8 cellular contexts compared by ENCODE assay signal in the genomic region with DNA sequence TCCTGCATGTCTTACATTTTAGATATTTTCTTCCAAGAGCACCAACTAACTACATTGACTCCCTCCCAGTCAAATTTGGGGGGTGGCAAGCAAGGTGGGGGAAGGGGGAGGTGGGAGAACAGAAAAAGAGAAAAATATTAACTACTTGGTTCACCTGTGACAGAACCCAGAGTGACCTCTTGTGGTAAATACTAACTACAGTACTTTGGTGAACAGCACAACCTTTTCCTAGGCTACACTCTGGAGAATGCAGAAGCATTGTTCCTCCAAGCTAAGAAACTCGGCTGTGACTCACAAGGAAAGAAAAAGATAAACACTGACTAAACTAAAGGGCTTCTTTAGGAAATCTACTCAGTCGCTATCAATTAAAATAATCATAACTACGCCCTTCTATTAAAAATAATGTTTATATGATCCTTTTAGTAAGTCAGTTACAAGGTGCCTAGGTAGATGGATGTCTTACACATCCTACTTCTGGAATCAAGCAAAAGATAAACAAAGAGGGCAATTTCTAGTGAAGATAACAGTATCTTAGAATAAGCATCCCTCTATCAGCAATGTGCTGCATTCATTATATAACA. TPM values are rescaled to one million over a fixed set of nuclear protein-coding genes. Genes with fewer than 3 reads are reported as not detected.
A peak's percentile ranks its signal among the peaks of the same experiment; 100 is the strongest.
DNase-seq lines count a peak whose midpoint lies in the region; ATAC-seq and TF ChIP-seq lines count a peak whose summit lies in the region.

No MANE protein-coding gene starts in this region.

- no peaks in the 10 kb centered on the region for H3K9me3 Mint-ChIP-seq in CD4-positive, alpha-beta T cell
- no peaks in the 10 kb centered on the region for H3K9me3 Mint-ChIP-seq in activated naive CD4-positive, alpha-beta T cell treated with anti-CD3 and anti-CD28 coated beads, Interleukin-2, amount 10 ng/mL, durations not matched to agents 7 days and 5 days

- H3K27ac ChIP-seq in A673 (ENCODE audit: low read depth, low read length, poor library complexity, severe bottlenecking) (peak overlapping the region; percentile 63), OCI-LY3 (ENCODE audit: low read length) (peak overlapping the region; percentile 95; the same call in 1 of the 2 replicates)
- H3K27ac ChIP-seq in CD4-positive, alpha-beta T cell (ENCODE audit: low read depth, low read length) = no peak overlapping the region

- H2AFZ ChIP-seq in OCI-LY3 (ENCODE audit: low read depth, low read length) = no peak overlapping the region

- POLR2A ChIA-PET in A673 (lab: Charles Lee; ENCODE audit: low non-redundant PET) = no interaction called here
- POLR2A ChIA-PET in CD4-positive, alpha-beta T cell (lab: Charles Lee) = no interaction called here

- H4K20me1 ChIP-seq in OCI-LY3 (ENCODE audit: insufficient read depth, low read length) = no peaks in the 10 kb centered on the region

- H3K4me2 ChIP-seq in OCI-LY3 (ENCODE audit: low read length) = peak overlapping the region; percentile 10; the same call in 1 of the 2 replicates

- peaks cover 39% of the 10 kb centered on the region for H3K4me1 ChIP-seq in A673 (ENCODE audit: insufficient read depth, low read length, poor library complexity, severe bottlenecking)
- H3K4me1 ChIP-seq in OCI-LY3 (ENCODE audit: low read length) = peaks cover 50% of the 10 kb centered on the region

- no peaks in the 10 kb centered on the region for H3K36me3 ChIP-seq in A673 (ENCODE audit: insufficient read depth, low read length, poor library complexity, severe bottlenecking)
- H3K36me3 ChIP-seq in OCI-LY3 (replicated peaks; ENCODE audit: low read depth, low read length) = peaks cover 6% of the 10 kb centered on the region

- intact Hi-C loops in A673 (cut with micrococcal nuclease; ENCODE audit: unreplicated experiment) = loop anchor here (2.0 to 10.0 kb wide), 3 partner anchors 235 to 861 kb away; no protein-coding TSS in a partner anchor
- intact Hi-C loops in CD4-positive, alpha-beta T cell (cut with DNase I, micrococcal nuclease) = no loop called here

- H3K79me2 ChIP-seq in OCI-LY3 (ENCODE audit: low read length) = no peaks in the 10 kb centered on the region

- H3K27me3 ChIP-seq in A673 (replicated peaks; ENCODE audit: insufficient read depth, low read depth, low read length, poor library complexity) = no peaks in the 10 kb centered on the region
- H3K27me3 ChIP-seq in OCI-LY3 (ENCODE audit: low read depth, low read length) = no peaks in the 10 kb centered on the region
- H3K27me3 ChIP-seq in CD4-positive, alpha-beta T cell (ENCODE audit: control insufficient read depth, insufficient read depth, low read length) = peaks cover 17% of the 10 kb centered on the region

- H3K4me3 ChIP-seq in A673 (ENCODE audit: low read depth, low read length, poor library complexity, severe bottlenecking) = no peak overlapping the region
- no peak overlapping the region for H3K4me3 ChIP-seq in OCI-LY3 (ENCODE audit: low read length)
- no peak overlapping the region for H3K4me3 ChIP-seq in fibroblast of pulmonary artery (replicated peaks; ENCODE audit: low read depth, low read length)

- H3K4me3 Mint-ChIP-seq in CD4-positive, alpha-beta T cell = no peak overlapping the region
- no peak overlapping the region for H3K4me3 Mint-ChIP-seq in activated naive CD4-positive, alpha-beta T cell treated with anti-CD3 and anti-CD28 coated beads, Interleukin-2, amount 10 ng/mL, durations not matched to agents 7 days and 5 days

- no peak overlapping the region for H3K9ac ChIP-seq in OCI-LY3 (ENCODE audit: low read length)

- no TSS peak for BruUV-seq in A673 (replicated peaks; lab: Mats Ljungman, UMichigan)

- CTCF ChIA-PET in A673 (lab: Charles Lee) = no interaction called here
- CTCF ChIA-PET in CD4-positive, alpha-beta T cell (lab: Charles Lee) = no interaction called here
- CTCF ChIA-PET in activated naive CD4-positive, alpha-beta T cell treated with anti-CD3 and anti-CD28 coated beads, Interleukin-2, amount 10 ng/mL, durations not matched to agents 7 days and 5 days (lab: Charles Lee) = no interaction called here

- H3K36me3 Mint-ChIP-seq in CD4-positive, alpha-beta T cell (ENCODE audit: low read depth) = no peaks in the 10 kb centered on the region
- H3K36me3 Mint-ChIP-seq in activated naive CD4-positive, alpha-beta T cell treated with anti-CD3 and anti-CD28 coated beads, Interleukin-2, amount 10 ng/mL, durations not matched to agents 7 days and 5 days = no peaks in the 10 kb centered on the region

- no peaks in the 10 kb centered on the region for H3K4me1 Mint-ChIP-seq in CD4-positive, alpha-beta T cell (ENCODE audit: low read depth)
- no peaks in the 10 kb centered on the region for H3K4me1 Mint-ChIP-seq in activated naive CD4-positive, alpha-beta T cell treated with anti-CD3 and anti-CD28 coated beads, Interleukin-2, amount 10 ng/mL, durations not matched to agents 7 days and 5 days

- peaks cover 33% of the 10 kb centered on the region for H3K27me3 Mint-ChIP-seq in CD4-positive, alpha-beta T cell
- H3K27me3 Mint-ChIP-seq in activated naive CD4-positive, alpha-beta T cell treated with anti-CD3 and anti-CD28 coated beads, Interleukin-2, amount 10 ng/mL, durations not matched to agents 7 days and 5 days = peaks cover 7% of the 10 kb centered on the region

- no peak overlapping the region for H3K27ac Mint-ChIP-seq in CD4-positive, alpha-beta T cell
- H3K27ac Mint-ChIP-seq in activated naive CD4-positive, alpha-beta T cell treated with anti-CD3 and anti-CD28 coated beads, Interleukin-2, amount 10 ng/mL, durations not matched to agents 7 days and 5 days = no peak overlapping the region

- peak; percentile 82 for DNase-seq in A673 (ENCODE audit: low spot score)
- DNase-seq in HPDE6-E6E7 (ENCODE audit: extremely low spot score) = peak; percentile 63
- DNase-seq in fibroblast of pulmonary artery (ENCODE audit: low read depth) = peak; percentile 84
- DNase-seq in CD4-positive, alpha-beta T cell = no peak
- DNase-seq in activated naive CD4-positive, alpha-beta T cell treated with anti-CD3 and anti-CD28 coated beads, Interleukin-2, amount 10 ng/mL, durations not matched to agents 7 days and 5 days = no peak
- no peak for DNase-seq in NCI-H446 (lab: John Stamatoyannopoulos, UW)

- H3K9me3 ChIP-seq in A673 (ENCODE audit: low read depth, low read length, poor library complexity, severe bottlenecking) = no peaks in the 10 kb centered on the region
- no peaks in the 10 kb centered on the region for H3K9me3 ChIP-seq in OCI-LY3 (ENCODE audit: insufficient read depth, low read length)
- no peaks in the 10 kb centered on the region for H3K9me3 ChIP-seq in CD4-positive, alpha-beta T cell (ENCODE audit: control insufficient read depth, low read length)

- peak; percentile 61 for TF ChIP-seq CTCF in A673 (conservative IDR thresholded peaks at IDR 0.05; ENCODE audit: low read depth, low read length)
- peak; percentile 69 for TF ChIP-seq CTCF in OCI-LY3 (IDR thresholded peaks at IDR 0.05; ENCODE audit: low read depth, low read length)
- peak; percentile 43 for TF ChIP-seq CTCF in fibroblast of pulmonary artery (IDR thresholded peaks at IDR 0.05; ENCODE audit: low read length, missing control alignments)
- no peak for TF ChIP-seq CTCF in CD4-positive, alpha-beta T cell (IDR thresholded peaks at IDR 0.05)

- ATAC-seq in CD4-positive, alpha-beta T cell (ENCODE audit: poor library complexity) = no peak
- ATAC-seq in GM18517 (IDR thresholded peaks at IDR 0.05; ENCODE audit: unreplicated experiment) = no peak

RNA-seq across cellular contexts. Expression of gene KCNH5, which starts 5.4 kb away (rescaled TPM):
- total RNA-seq in A673 (2021) = 27.9 and 31.8 TPM in 2 replicates
- not detected for total RNA-seq in CD4-positive, alpha-beta T cell

Comparison
In these comparisons a context has a peak if more than half of its experiments do, and no peak if none do; other contexts are left out.
1. DNase-seq: peak in A673 (single experiment), HPDE6-E6E7 (single experiment) and fibroblast of pulmonary artery (single experiment); none in CD4-positive, alpha-beta T cell (0 of 10), activated naive CD4-positive, alpha-beta T cell treated with anti-CD3 and anti-CD28 coated beads, Interleukin-2, amount 10 ng/mL, durations not matched to agents 7 days and 5 days (single experiment) and NCI-H446 (0 of 2).
2. RNA of gene KCNH5, which starts 5.4 kb away (total RNA-seq): 27.9 to 31.8 TPM in A673; not detected in CD4-positive, alpha-beta T cell; every median in the first group is over 10 times any median in the second.